In genomic region chr17:82245144-82246039, GRCh38 we compare ENCODE assay signal across 13 cellular contexts. TPM values are rescaled to one million over a fixed set of nuclear protein-coding genes. Genes with fewer than 3 reads are reported as not detected.
DNase-seq lines count a peak whose midpoint lies in the region; ATAC-seq and TF ChIP-seq lines count a peak whose summit lies in the region.
"Had no signal": no experiment of that assay in that cellular context is flagged by ENCODE, and none has a peak within 500 bp of the region (broad histone marks: within the 10 kb centered on the region; RNA-seq: fewer than 3 reads in every experiment).

No MANE protein-coding gene starts in this region.

- no peaks in the 10 kb centered on the region for H3K9me3 ChIP-seq in tibial nerve
- H3K9me3 ChIP-seq: upper lobe of right lung had no signal

- peak overlapping the region; percentile 47 to 91 (median 64) for H3K27ac ChIP-seq in tibial nerve

- H3K4me3 ChIP-seq in tibial nerve (no peak overlapping the region), foreskin fibroblast (ENCODE audit: low read depth in 1 of 2, low read length in 2 of 2) (no peak overlapping the region)
- H3K4me3 ChIP-seq: upper lobe of right lung had no signal

- TF ChIP-seq CTCF in tibial nerve (IDR thresholded peaks at IDR 0.05): no peak
- TF ChIP-seq CTCF in foreskin fibroblast (IDR thresholded peaks at IDR 0.05; ENCODE audit: low read depth, low read length): no peak

- no peaks in the 10 kb centered on the region for H3K9me3 Mint-ChIP-seq in activated naive CD4-positive, alpha-beta T cell treated with anti-CD3 and anti-CD28 coated beads, Interleukin-2, amount 50 U/mL, for 72 hours
- H3K9me3 Mint-ChIP-seq in activated CD4-positive, alpha-beta memory T cell treated with anti-CD3 and anti-CD28 coated beads, Interleukin-2, amount 10 ng/mL, durations not matched to agents 7 days and 5 days: no peaks in the 10 kb centered on the region
- H3K9me3 Mint-ChIP-seq in immature natural killer cell: no peaks in the 10 kb centered on the region
- H3K9me3 Mint-ChIP-seq: neural crest cell had no signal

- peaks cover 4 to 69% (median 57%) of the 10 kb centered on the region in 3 donors for H3K36me3 ChIP-seq in tibial nerve

- peaks cover 21 to 29% of the 10 kb centered on the region in 2 donors for H3K36me3 Mint-ChIP-seq in activated naive CD4-positive, alpha-beta T cell treated with anti-CD3 and anti-CD28 coated beads, Interleukin-2, amount 50 U/mL, for 72 hours
- H3K36me3 Mint-ChIP-seq in activated CD4-positive, alpha-beta memory T cell treated with anti-CD3 and anti-CD28 coated beads, Interleukin-2, amount 10 ng/mL, durations not matched to agents 7 days and 5 days (ENCODE audit: low read depth): peaks cover 74% of the 10 kb centered on the region
- H3K36me3 Mint-ChIP-seq in immature natural killer cell: peaks cover 19 to 36% (median 21%) of the 10 kb centered on the region in 3 donors

- TF ChIP-seq POLR2A in tibial nerve (IDR thresholded peaks at IDR 0.05): no peak

- no peak for ATAC-seq in activated naive CD4-positive, alpha-beta T cell treated with anti-CD3 and anti-CD28 coated beads, Interleukin-2, amount 50 U/mL, for 72 hours
- ATAC-seq: upper lobe of right lung had no signal

- no peak for TF ChIP-seq EP300 in tibial nerve (IDR thresholded peaks at IDR 0.05)

- no peaks in the 10 kb centered on the region for H3K27me3 Mint-ChIP-seq in activated CD4-positive, alpha-beta memory T cell treated with anti-CD3 and anti-CD28 coated beads, Interleukin-2, amount 10 ng/mL, durations not matched to agents 7 days and 5 days
- H3K27me3 Mint-ChIP-seq in immature natural killer cell (ENCODE audit: low read depth in 3 of 3): peaks cover 15 to 89% (median 63%) of the 10 kb centered on the region in 3 donors

- WGBS in tibial nerve, 2 donors: 85 to 86% methylated on average over 41 to 44 of the region's 47 CpGs

- POLR2A ChIA-PET in activated CD4-positive, alpha-beta memory T cell treated with anti-CD3 and anti-CD28 coated beads, Interleukin-2, amount 10 ng/mL, durations not matched to agents 7 days and 5 days (lab: Charles Lee): interaction anchor here (0.8 to 1.1 kb wide), 2 partner anchors 52 to 204 kb away, joined by 3 to 5 read pairs; no protein-coding TSS in a partner anchor

- H3K4me3 Mint-ChIP-seq in activated CD4-positive, alpha-beta memory T cell treated with anti-CD3 and anti-CD28 coated beads, Interleukin-2, amount 10 ng/mL, durations not matched to agents 7 days and 5 days: peak overlapping the region; percentile 10
- H3K4me3 Mint-ChIP-seq in immature natural killer cell: peak overlapping the region in 3 of 5 donors; percentile 6 to 23 (median 15)

- H3K27ac Mint-ChIP-seq in activated naive CD4-positive, alpha-beta T cell treated with anti-CD3 and anti-CD28 coated beads, Interleukin-2, amount 50 U/mL, for 72 hours: peak overlapping the region; percentile 87 to 97
- H3K27ac Mint-ChIP-seq in activated CD4-positive, alpha-beta memory T cell treated with anti-CD3 and anti-CD28 coated beads, Interleukin-2, amount 10 ng/mL, durations not matched to agents 7 days and 5 days: peak overlapping the region; percentile 38
- peak overlapping the region in 5 of 6 donors; percentile 58 to 91 (median 82) for H3K27ac Mint-ChIP-seq in immature natural killer cell

- CTCF ChIA-PET in activated CD4-positive, alpha-beta memory T cell treated with anti-CD3 and anti-CD28 coated beads, Interleukin-2, amount 10 ng/mL, durations not matched to agents 7 days and 5 days (lab: Charles Lee): interaction anchor here (0.8 kb wide), 1 partner anchor 55 kb away, joined by 3 read pairs; no protein-coding TSS in a partner anchor

- peaks cover 20 to 80% (median 56%) of the 10 kb centered on the region in 4 donors for H3K4me1 ChIP-seq in tibial nerve

- peaks cover 39% of the 10 kb centered on the region for H3K4me1 Mint-ChIP-seq in activated CD4-positive, alpha-beta memory T cell treated with anti-CD3 and anti-CD28 coated beads, Interleukin-2, amount 10 ng/mL, durations not matched to agents 7 days and 5 days
- peaks cover 61 to 66% of the 10 kb centered on the region in 2 donors for H3K4me1 Mint-ChIP-seq in immature natural killer cell
- H3K4me1 Mint-ChIP-seq: neural crest cell had no signal

- no peak for DNase-seq in activated naive CD4-positive, alpha-beta T cell treated with anti-CD3 and anti-CD28 coated beads, Interleukin-2, amount 50 U/mL, for 72 hours (ENCODE audit: low spot score in 2 of 2)
- no peak for DNase-seq in activated naive CD4-positive, alpha-beta T cell treated with anti-CD3 and anti-CD28 coated beads, Interleukin-2, amount 50 U/mL, for 16 hours
- no peak for DNase-seq in activated CD4-positive, alpha-beta memory T cell treated with anti-CD3 and anti-CD28 coated beads, Interleukin-2, amount 10 ng/mL, durations not matched to agents 7 days and 5 days
- no peak for DNase-seq in immature natural killer cell
- no peak for DNase-seq in tibial nerve (ENCODE audit: low spot score in 2 of 2)
- DNase-seq in foreskin fibroblast: no peak
- DNase-seq in NCI-H510A treated with DMSO at 0.1 percent for 48 hours (lab: John Stamatoyannopoulos, UW): no peak
- DNase-seq in SIG-M5 (lab: John Stamatoyannopoulos, UW): no peak
- DNase-seq: GDM1; OCI-M1; stimulated activated CD4-positive, alpha-beta T cell treated with anti-CD3 and anti-CD28 coated beads, Interleukin-4, amount 100 ng/mL, for 4 hours; upper lobe of right lung had no signal

- no peaks in the 10 kb centered on the region for H3K27me3 ChIP-seq in tibial nerve
- H3K27me3 ChIP-seq: upper lobe of right lung had no signal

RNA-seq across cellular contexts. Expression of gene SLC16A3, which starts 16.6 kb away (rescaled TPM):
- 100 to 1,000 TPM in 1 of 2 donors, 1 to 10 TPM in 1; 8.6 to 197 TPM for total RNA-seq in activated naive CD4-positive, alpha-beta T cell treated with anti-CD3 and anti-CD28 coated beads, Interleukin-2, amount 50 U/mL, for 72 hours
- 100 to 1,000 TPM; 206 to 210 TPM for total RNA-seq in activated CD4-positive, alpha-beta memory T cell treated with anti-CD3 and anti-CD28 coated beads, Interleukin-2, amount 10 ng/mL, durations not matched to agents 7 days and 5 days
- 10 to 100 TPM in 1 of 3 donors, 1 to 10 TPM in 2; 5.8 to 12.2 (median 6.8) TPM for polyA plus RNA-seq in immature natural killer cell
- total RNA-seq in tibial nerve: 10 to 100 TPM; 10.5 to 36.0 (median 21.4) TPM

RNA-seq across cellular contexts. Expression of gene CSNK1D, which starts 28.1 kb away (rescaled TPM):
- total RNA-seq in activated naive CD4-positive, alpha-beta T cell treated with anti-CD3 and anti-CD28 coated beads, Interleukin-2, amount 50 U/mL, for 72 hours: 100 to 1,000 TPM; 130 to 171 TPM
- total RNA-seq in activated CD4-positive, alpha-beta memory T cell treated with anti-CD3 and anti-CD28 coated beads, Interleukin-2, amount 10 ng/mL, durations not matched to agents 7 days and 5 days: 100 to 1,000 TPM; 116 TPM
- polyA plus RNA-seq in immature natural killer cell: 100 to 1,000 TPM in 1 of 3 donors, 10 to 100 TPM in 2; 48.9 to 130 (median 55.9) TPM
- 100 to 1,000 TPM in 3 of 4 donors, 10 to 100 TPM in 1; 93.9 to 160 (median 124) TPM for total RNA-seq in tibial nerve

RNA-seq across cellular contexts. Expression of gene CCDC57, which starts 32.8 kb away (rescaled TPM):
- total RNA-seq in activated naive CD4-positive, alpha-beta T cell treated with anti-CD3 and anti-CD28 coated beads, Interleukin-2, amount 50 U/mL, for 72 hours: 10 to 100 TPM; 34.6 to 51.3 TPM
- 10 to 100 TPM; 49.8 to 54.9 TPM for total RNA-seq in activated CD4-positive, alpha-beta memory T cell treated with anti-CD3 and anti-CD28 coated beads, Interleukin-2, amount 10 ng/mL, durations not matched to agents 7 days and 5 days
- 10 to 100 TPM; 27.7 to 65.8 (median 28.8) TPM for polyA plus RNA-seq in immature natural killer cell
- total RNA-seq in tibial nerve: 10 to 100 TPM; 33.5 to 91.2 (median 47.9) TPM

Comparison
In these comparisons a context has a peak if more than half of its experiments do, and no peak if none do; other contexts are left out.
1. H3K27ac Mint-ChIP-seq: peak in every context shown above with its lines; median percentile 92 in activated naive CD4-positive, alpha-beta T cell treated with anti-CD3 and anti-CD28 coated beads, Interleukin-2, amount 50 U/mL, for 72 hours; 82 in immature natural killer cell; 38 in activated CD4-positive, alpha-beta memory T cell treated with anti-CD3 and anti-CD28 coated beads, Interleukin-2, amount 10 ng/mL, durations not matched to agents 7 days and 5 days.